Comparison of ENCODE assay signal across 8 cellular contexts in the genomic region with DNA sequence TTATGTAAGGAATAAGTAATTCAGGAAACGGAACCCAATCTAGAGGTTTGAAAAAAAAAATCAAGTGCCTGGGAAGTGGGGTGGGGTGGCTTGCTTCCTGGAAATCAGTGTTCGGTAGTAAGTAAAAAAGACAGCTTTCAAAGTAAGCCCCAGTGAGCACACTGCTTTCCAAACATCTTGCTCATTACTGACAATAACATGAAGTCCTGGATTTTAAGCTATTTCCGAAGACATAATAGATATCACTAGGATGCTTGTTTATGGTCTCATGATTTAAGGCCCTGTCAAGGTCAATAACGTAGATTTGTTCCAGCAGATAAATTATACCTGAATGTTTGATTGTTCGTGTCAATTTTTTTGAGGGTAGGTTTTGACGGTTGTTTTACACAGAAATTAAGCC. TPM values are rescaled to one million over a fixed set of nuclear protein-coding genes. Genes with fewer than 3 reads are reported as not detected.
DNase-seq lines count a peak whose midpoint lies in the region; ATAC-seq, FAIRE-seq and TF ChIP-seq lines count a peak whose summit lies in the region.

No MANE protein-coding gene starts in this region.

- peaks cover 0 to 5% of the 10 kb centered on the region in 2 donors for H3K4me1 ChIP-seq in kidney (ENCODE audit: control insufficient read depth in 1 of 2, insufficient read depth in 1 of 2, low read depth in 1 of 2, low read length in 2 of 2)
- peaks cover 5% of the 10 kb centered on the region for H3K4me1 ChIP-seq in thymus (ENCODE audit: control insufficient read depth, insufficient read depth, low read length)

- H3K4me3 Mint-ChIP-seq in activated CD4-positive, alpha-beta T cell treated with anti-CD3 and anti-CD28 coated beads, Interleukin-2, amount 10 ng/mL, durations not matched to agents 24 days and 14 days, result peak overlapping the region; percentile 96
- peak overlapping the region; percentile 97 for H3K4me3 Mint-ChIP-seq in activated naive CD8-positive, alpha-beta T cell

- peak overlapping the region in 1 of 2 donors; percentile 73 for H3K9ac ChIP-seq in kidney (ENCODE audit: low read length in 2 of 2)

- no peak for FAIRE-seq in kidney (lab: Jason Lieb, UNC)

- H3K27ac ChIP-seq in kidney (ENCODE audit: low read depth in 2 of 2, low read length in 2 of 2) (peak overlapping the region in 1 of 2 donors; percentile 93), thymus (ENCODE audit: low read depth) (no peak overlapping the region)

- peaks cover 30% of the 10 kb centered on the region for H3K36me3 Mint-ChIP-seq in activated CD4-positive, alpha-beta T cell treated with anti-CD3 and anti-CD28 coated beads, Interleukin-2, amount 10 ng/mL, durations not matched to agents 24 days and 14 days (ENCODE audit: low read depth)
- peaks cover 18% of the 10 kb centered on the region for H3K36me3 Mint-ChIP-seq in activated naive CD8-positive, alpha-beta T cell

- H3K9me3 Mint-ChIP-seq in activated CD4-positive, alpha-beta T cell treated with anti-CD3 and anti-CD28 coated beads, Interleukin-2, amount 10 ng/mL, durations not matched to agents 24 days and 14 days, result no peaks in the 10 kb centered on the region
- H3K9me3 Mint-ChIP-seq in activated naive CD8-positive, alpha-beta T cell (ENCODE audit: low read depth), result no peaks in the 10 kb centered on the region

- H3K27me3 ChIP-seq in thymus (ENCODE audit: control insufficient read depth, insufficient read depth), result no peaks in the 10 kb centered on the region

- no peaks in the 10 kb centered on the region for H3K27me3 Mint-ChIP-seq in activated CD4-positive, alpha-beta T cell treated with anti-CD3 and anti-CD28 coated beads, Interleukin-2, amount 10 ng/mL, durations not matched to agents 24 days and 14 days
- no peaks in the 10 kb centered on the region for H3K27me3 Mint-ChIP-seq in activated naive CD8-positive, alpha-beta T cell

- H3K36me3 ChIP-seq in kidney (ENCODE audit: control insufficient read depth in 1 of 2, insufficient read depth in 2 of 2, low read length in 2 of 2) (no peaks in the 10 kb centered on the region), thymus (ENCODE audit: control insufficient read depth, insufficient read depth) (no peaks in the 10 kb centered on the region)

- ATAC-seq in HG03045 (IDR thresholded peaks at IDR 0.05; ENCODE audit: unreplicated experiment), result no peak
- no peak for ATAC-seq in left colon

- H3K27ac Mint-ChIP-seq in activated CD4-positive, alpha-beta T cell treated with anti-CD3 and anti-CD28 coated beads, Interleukin-2, amount 10 ng/mL, durations not matched to agents 24 days and 14 days, result peak overlapping the region; percentile 99
- H3K27ac Mint-ChIP-seq in activated naive CD8-positive, alpha-beta T cell, result peak overlapping the region; percentile 97

- H3K9me3 ChIP-seq in kidney (ENCODE audit: control insufficient read depth in 1 of 2, low read length in 2 of 2) (no peaks in the 10 kb centered on the region), thymus (ENCODE audit: control insufficient read depth) (no peaks in the 10 kb centered on the region)

- intact Hi-C loops in activated CD4-positive, alpha-beta T cell treated with anti-CD3 and anti-CD28 coated beads, Interleukin-2, amount 10 ng/mL, durations not matched to agents 24 days and 14 days (cut with micrococcal nuclease), result loop anchor here (5.0 kb wide), 4 partner anchors 51 to 1064 kb away; partner anchors contain the start of genes ATAD1 and IFIT5
- intact Hi-C loops in kidney (cut with DNase I), result no loop called here
- intact Hi-C loops in left colon (cut with DNase I, micrococcal nuclease), result no loop called here

- H3K4me3 ChIP-seq in kidney (ENCODE audit: low read length in 2 of 2), result peak overlapping the region; percentile 82 to 86
- H3K4me3 ChIP-seq in thymus (ENCODE audit: low read length), result peak overlapping the region; percentile 57

- TF ChIP-seq CTCF in kidney (IDR thresholded peaks at IDR 0.05; ENCODE audit: borderline replicate concordance, extremely low read depth, insufficient read depth), result no peak

- DNase-seq in activated CD4-positive, alpha-beta T cell treated with anti-CD3 and anti-CD28 coated beads, Interleukin-2, amount 10 ng/mL, durations not matched to agents 24 days and 14 days, result peak; percentile 70
- DNase-seq in activated CD4-positive, alpha-beta T cell treated with anti-CD3 and anti-CD28 coated beads for 48 hours, result no peak
- DNase-seq in kidney (no peak), NK-92 (lab: John Stamatoyannopoulos, UW; ENCODE audit: unreplicated experiment) (no peak), left colon (no peak)

- WGBS in thymus, result 42% methylated on average over 6 of the region's 6 CpGs

- H3K4me1 Mint-ChIP-seq in activated CD4-positive, alpha-beta T cell treated with anti-CD3 and anti-CD28 coated beads, Interleukin-2, amount 10 ng/mL, durations not matched to agents 24 days and 14 days, result peaks cover 64% of the 10 kb centered on the region
- peaks cover 70% of the 10 kb centered on the region for H3K4me1 Mint-ChIP-seq in activated naive CD8-positive, alpha-beta T cell (ENCODE audit: low read depth)

RNA-seq across cellular contexts. Expression of gene STAMBPL1, which starts 1.3 kb away (rescaled TPM):
- 41.9 and 43.5 TPM in 2 replicates for total RNA-seq in activated CD4-positive, alpha-beta T cell treated with anti-CD3 and anti-CD28 coated beads, Interleukin-2, amount 10 ng/mL, durations not matched to agents 24 days and 14 days
- total RNA-seq in kidney, result 6.9 TPM
- 3.0 TPM for polyA plus RNA-seq in kidney (ENCODE audit: insufficient read depth, low read depth, low replicate concordance)
- 12.3 TPM for polyA plus RNA-seq in thymus
- 10 to 100 TPM; 14.8 to 22.4 TPM for total RNA-seq in left colon

RNA-seq across cellular contexts. Expression of gene ANKRD22, which starts 29.7 kb away (rescaled TPM):
- total RNA-seq in activated CD4-positive, alpha-beta T cell treated with anti-CD3 and anti-CD28 coated beads, Interleukin-2, amount 10 ng/mL, durations not matched to agents 24 days and 14 days, result 0.12 TPM in 1 of 2 replicates, not detected in the other
- total RNA-seq in kidney, result 3.6 TPM
- polyA plus RNA-seq in kidney (ENCODE audit: insufficient read depth, low read depth, low replicate concordance), result 6.5 TPM
- 11.6 TPM for polyA plus RNA-seq in thymus
- 10 to 100 TPM; 13.7 to 21.6 TPM for total RNA-seq in left colon
